Comparison of ENCODE assay signal across 9 cellular contexts in the genomic region with DNA sequence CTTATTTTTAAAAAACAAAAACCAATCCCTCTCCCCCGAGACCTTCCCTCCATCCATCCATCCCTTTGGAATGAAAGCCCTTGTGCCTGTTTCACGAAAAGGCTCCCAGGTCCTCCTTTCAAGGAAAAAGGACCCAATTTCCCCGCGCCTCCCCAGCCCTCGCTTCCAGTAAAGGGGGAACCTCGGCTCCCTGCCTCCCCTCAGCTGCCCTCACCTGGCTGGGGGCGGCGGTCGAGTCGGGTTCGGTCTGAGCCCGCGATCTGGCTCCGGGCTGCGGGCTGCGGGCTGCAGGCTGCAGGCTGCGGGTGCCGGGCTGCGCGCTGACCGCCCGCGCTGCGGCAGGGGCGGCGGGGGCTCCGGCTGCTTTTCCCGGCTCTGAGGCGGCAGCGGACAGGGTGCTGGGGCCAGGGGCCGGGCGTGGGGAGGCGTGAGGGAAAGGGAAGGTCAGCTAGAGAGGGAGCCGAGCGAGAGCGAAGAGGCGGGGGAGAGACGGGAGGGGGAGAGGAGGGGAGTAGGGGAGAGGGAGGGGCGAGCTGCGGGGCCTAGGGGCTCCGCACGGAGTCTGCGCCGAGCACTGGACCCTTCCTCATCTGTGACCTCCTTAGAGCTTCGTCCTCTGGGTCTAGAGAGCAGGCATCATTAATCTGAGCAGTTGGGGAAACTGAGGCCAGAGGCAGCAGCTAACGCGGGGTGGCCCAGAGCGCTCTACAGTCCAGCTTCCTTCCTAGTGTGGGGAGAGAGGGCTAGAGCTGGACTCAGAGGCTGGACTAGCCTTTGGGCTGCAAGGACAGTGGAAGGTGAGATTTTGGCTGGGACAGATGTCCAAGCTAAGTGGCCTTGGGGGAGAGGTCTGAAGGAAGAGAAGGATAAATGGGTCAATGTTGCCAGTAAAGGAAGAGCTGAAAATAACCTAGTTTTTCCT. TPM values are rescaled to one million over a fixed set of nuclear protein-coding genes. Genes with fewer than 3 reads are reported as not detected.
A peak's percentile ranks its signal among the peaks of the same experiment; 100 is the strongest.
DNase-seq lines count a peak whose midpoint lies in the region; ATAC-seq and TF ChIP-seq lines count a peak whose summit lies in the region.
"Had no signal": no experiment of that assay in that cellular context is flagged by ENCODE, and none has a peak within 500 bp of the region (broad histone marks: within the 10 kb centered on the region; RNA-seq: fewer than 3 reads in every experiment).

C1QTNF4 (minus strand) TSS at position 478 of the 922 bp plus-strand sequence. CDS start 3,601 bp downstream, outside the sequence.

- 4% methylated on average over 35 of the region's 48 CpGs for WGBS in smooth muscle cell (ENCODE audit: low lambda C conversion rate)

- H3K27ac ChIP-seq in ascending aorta: no peak within 1 kb of the TSS
- no peak within 1 kb of the TSS for H3K27ac ChIP-seq in iPS-18a (ENCODE audit: low read length)
- no peak within 1 kb of the TSS for H3K27ac ChIP-seq in smooth muscle cell (ENCODE audit: low read depth)
- H3K27ac ChIP-seq: 22Rv1 had no signal

- intact Hi-C loops in ascending aorta (cut with DNase I): no loop called here

- H3K27me3 ChIP-seq in ascending aorta: no peaks in the 10 kb centered on the region
- H3K27me3 ChIP-seq in iPS-18a (ENCODE audit: control insufficient read depth, insufficient read depth, low read length): peaks cover 41% of the 10 kb centered on the region
- peaks cover 45% of the 10 kb centered on the region for H3K27me3 ChIP-seq in smooth muscle cell (ENCODE audit: low read depth)

- H3K4me1 ChIP-seq in ascending aorta (no peaks in the 10 kb centered on the region), iPS-18a (ENCODE audit: control insufficient read depth, low read depth, low read length) (peaks cover 3% of the 10 kb centered on the region), smooth muscle cell (ENCODE audit: low read depth) (peaks cover 12% of the 10 kb centered on the region)

- H3K9me3 ChIP-seq in ascending aorta: no peaks in the 10 kb centered on the region
- H3K9me3 ChIP-seq in iPS-18a (ENCODE audit: control insufficient read depth, low read depth, low read length): no peaks in the 10 kb centered on the region
- H3K9me3 ChIP-seq in smooth muscle cell (replicated peaks; ENCODE audit: low read depth): no peaks in the 10 kb centered on the region

- peak within 1 kb of the TSS; percentile 89 for H3K4me2 ChIP-seq in smooth muscle cell

- TF ChIP-seq CTCF in ascending aorta (IDR thresholded peaks at IDR 0.05) (no peak), smooth muscle cell (IDR thresholded peaks at IDR 0.05; ENCODE audit: borderline replicate concordance, insufficient read depth, poor library complexity, severe bottlenecking) (no peak)

- H3K36me3 ChIP-seq in ascending aorta: no peaks in the 10 kb centered on the region
- no peaks in the 10 kb centered on the region for H3K36me3 ChIP-seq in iPS-18a (ENCODE audit: control insufficient read depth, low read depth, low read length)
- H3K36me3 ChIP-seq in smooth muscle cell (ENCODE audit: low read depth): no peaks in the 10 kb centered on the region

- no peaks in the 10 kb centered on the region for H4K20me1 ChIP-seq in smooth muscle cell (ENCODE audit: low read depth)

- H3K79me2 ChIP-seq in smooth muscle cell (ENCODE audit: low read depth): no peaks in the 10 kb centered on the region

- DNase-seq in DMS79 treated with DMSO at 0.1 percent for 48 hours (lab: John Stamatoyannopoulos, UW) (peak; percentile 12), DMS79 (lab: John Stamatoyannopoulos, UW) (no peak), ascending aorta (ENCODE audit: low spot score in 2 of 2) (no peak), smooth muscle cell (lab: John Stamatoyannopoulos, UW; ENCODE audit: unreplicated experiment) (no peak), hypothalamus (lab: John Stamatoyannopoulos, UW) (no peak)
- DNase-seq in stimulated activated CD4-positive, alpha-beta T cell treated with anti-CD3 and anti-CD28 coated beads, Interleukin-4, amount 100 ng/mL, for 4 hours: no peak

- H3K4me3 ChIP-seq in ascending aorta: peak within 1 kb of the TSS; percentile 23 to 49
- peak within 1 kb of the TSS; percentile 81 for H3K4me3 ChIP-seq in iPS-18a (ENCODE audit: low read length)
- peak within 1 kb of the TSS; percentile 46 for H3K4me3 ChIP-seq in smooth muscle cell

- H3K9ac ChIP-seq in iPS-18a (ENCODE audit: low read length): peak within 1 kb of the TSS; percentile 18
- no peak within 1 kb of the TSS for H3K9ac ChIP-seq in smooth muscle cell (ENCODE audit: low read depth)

- H3F3A ChIP-seq in smooth muscle cell (ENCODE audit: low read depth): no peaks in the 10 kb centered on the region

- ATAC-seq in GM18907 (IDR thresholded peaks at IDR 0.05; ENCODE audit: unreplicated experiment): no peak

- no peak within 1 kb of the TSS for H2AFZ ChIP-seq in smooth muscle cell (ENCODE audit: low read depth)

RNA-seq across cellular contexts. Expression of gene C1QTNF4, which starts in this region (rescaled TPM):
- total RNA-seq in ascending aorta: not detected
- total RNA-seq in smooth muscle cell: 0.09 and 1.3 TPM in 2 replicates
- 0.48 and 1.0 TPM in 2 replicates for polyA plus RNA-seq in smooth muscle cell
